Comparison of ENCODE assay signal across 8 cellular contexts in the genomic region with DNA sequence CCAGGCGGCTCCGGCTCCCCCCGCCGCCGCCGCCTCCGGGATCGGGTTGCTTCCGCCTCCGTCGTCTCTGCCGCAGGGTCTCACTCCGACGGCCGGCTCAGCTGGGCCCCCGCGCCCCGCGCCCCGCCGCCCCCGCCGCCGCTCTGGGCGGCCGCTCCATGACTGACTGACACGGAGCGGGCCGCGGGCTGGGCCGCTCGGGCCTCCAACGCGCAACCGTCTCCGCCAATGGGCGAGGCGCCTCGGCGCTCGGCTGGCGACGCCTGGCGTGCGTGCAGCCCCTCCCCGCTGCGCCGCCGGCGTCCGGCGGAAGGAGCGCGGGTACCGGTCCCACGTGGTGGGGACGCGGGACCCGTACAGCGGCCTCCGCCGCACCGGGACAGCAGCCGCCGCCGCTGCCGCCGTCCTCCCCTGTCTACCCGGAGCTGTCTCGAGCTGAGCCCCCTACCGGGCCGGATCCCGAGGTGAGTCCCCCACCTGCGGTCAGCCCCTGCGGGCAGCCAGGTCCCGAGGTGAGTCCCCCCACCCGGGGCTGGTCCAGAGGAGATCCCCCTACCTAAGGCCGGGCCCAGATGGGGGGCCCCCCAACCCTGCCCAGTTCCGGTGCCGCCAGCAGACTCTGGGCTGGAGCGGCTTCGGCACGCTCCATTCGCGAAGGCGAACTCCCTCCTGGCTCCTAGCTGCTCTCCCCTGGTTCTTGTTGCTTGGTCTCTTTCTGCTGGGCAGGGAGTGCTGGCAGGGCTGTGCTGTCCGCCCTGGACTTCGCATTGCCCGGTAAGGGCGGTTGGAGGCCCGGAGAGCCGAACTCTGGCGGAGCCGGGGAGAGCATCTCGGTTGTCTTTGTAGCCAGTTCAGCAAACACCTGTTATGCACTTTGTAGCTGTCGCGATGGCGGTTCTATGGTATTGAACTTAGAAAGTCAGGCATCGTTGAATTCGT. TPM values are rescaled to one million over a fixed set of nuclear protein-coding genes. Genes with fewer than 3 reads are reported as not detected.
DNase-seq lines count a peak whose midpoint lies in the region; ATAC-seq and TF ChIP-seq lines count a peak whose summit lies in the region.

TAF5L (minus strand) TSS at position 230 of the 939 bp plus-strand sequence. CDS start 11,640 bp downstream, outside the sequence.
URB2 (plus strand) TSS at position 355 of the 939 bp plus-strand sequence. CDS start 1,387 bp downstream, outside the sequence.

- no peaks in the 10 kb centered on the region for H3K9me3 Mint-ChIP-seq in CD4-positive, alpha-beta memory T cell
- H3K9me3 Mint-ChIP-seq in activated CD8-positive, alpha-beta memory T cell treated with anti-CD3 and anti-CD28 coated beads, Interleukin-2, amount 10 ng/mL, durations not matched to agents 7 days and 5 days (ENCODE audit: low read depth): no peaks in the 10 kb centered on the region
- no peaks in the 10 kb centered on the region for H3K9me3 Mint-ChIP-seq in endodermal cell

- DNase-seq in CD4-positive, alpha-beta memory T cell: peak; percentile 84 to 88 (median 87)
- DNase-seq in NOMO-1 treated with dmso at 0.1 percent for 144 hours (lab: John Stamatoyannopoulos, UW; ENCODE audit: unreplicated experiment) (peak; percentile 70), endodermal cell (peak; percentile 95), mesenteric fat pad (ENCODE audit: low spot score) (peak; percentile 97)
- peak; percentile 90 for DNase-seq in activated CD8-positive, alpha-beta memory T cell treated with anti-CD3 and anti-CD28 coated beads, Interleukin-2, amount 10 ng/mL, durations not matched to agents 7 days and 5 days
- peak; percentile 51 for DNase-seq in stimulated activated CD8-positive, alpha-beta memory T cell treated with anti-CD3 and anti-CD28 coated beads, Interleukin-15, amount 100 ng/mL, for 1 hour (ENCODE audit: low read depth)

- H3K27me3 ChIP-seq in CD4-positive, alpha-beta memory T cell (ENCODE audit: insufficient read depth, low read length): no peaks in the 10 kb centered on the region
- no peaks in the 10 kb centered on the region for H3K27me3 ChIP-seq in endodermal cell (ENCODE audit: control insufficient read depth, insufficient read depth, low read length, poor library complexity, severe bottlenecking)

- intact Hi-C loops in CD4-positive, alpha-beta memory T cell (cut with micrococcal nuclease): loop anchor here (1.0 to 10.0 kb wide), 5 partner anchors 67 to 1541 kb away; partner anchors contain the start of genes ARF1, COG2, GALNT2 and NUP133

- H3K27me3 Mint-ChIP-seq in CD4-positive, alpha-beta memory T cell: no peaks in the 10 kb centered on the region
- H3K27me3 Mint-ChIP-seq in activated CD8-positive, alpha-beta memory T cell treated with anti-CD3 and anti-CD28 coated beads, Interleukin-2, amount 10 ng/mL, durations not matched to agents 7 days and 5 days: no peaks in the 10 kb centered on the region
- no peaks in the 10 kb centered on the region for H3K27me3 Mint-ChIP-seq in endodermal cell (ENCODE audit: insufficient read depth)

- 0% methylated on average over 17 to 100 of the region's 100 CpGs for WGBS in endodermal cell (ENCODE audit: insufficient coverage in 1 of 2, insufficient read length in 1 of 2), 2 experiments

- POLR2A ChIA-PET in CD4-positive, alpha-beta memory T cell (lab: Charles Lee; ENCODE audit: partially characterized antibody): interaction anchor here (0.6 to 7.2 kb wide), 5 partner anchors 24 to 284 kb away, joined by 3 to 104 read pairs (median 4); partner anchors contain the start of genes ABCB10 and CCSAP

- TF ChIP-seq CTCF in endodermal cell (conservative IDR thresholded peaks at IDR 0.05): peak; percentile 22

- peak; percentile 88 for ATAC-seq in GM19397 (IDR thresholded peaks at IDR 0.05; ENCODE audit: unreplicated experiment)
- ATAC-seq in HG03571 (IDR thresholded peaks at IDR 0.05; ENCODE audit: unreplicated experiment): peak; percentile 83
- peak; percentile 93 for ATAC-seq in activated CD8-positive, alpha-beta memory T cell treated with anti-CD3 and anti-CD28 coated beads, Interleukin-2, amount 10 ng/mL, durations not matched to agents 7 days and 5 days

- peaks cover 7 to 16% of the 10 kb centered on the region in 2 donors for H3K36me3 Mint-ChIP-seq in CD4-positive, alpha-beta memory T cell
- H3K36me3 Mint-ChIP-seq in activated CD8-positive, alpha-beta memory T cell treated with anti-CD3 and anti-CD28 coated beads, Interleukin-2, amount 10 ng/mL, durations not matched to agents 7 days and 5 days: peaks cover 21% of the 10 kb centered on the region
- H3K36me3 Mint-ChIP-seq in endodermal cell (ENCODE audit: low read depth): peaks cover 13% of the 10 kb centered on the region

- H3K4me3 Mint-ChIP-seq in CD4-positive, alpha-beta memory T cell: peak within 1 kb of the TSS; percentile 97 to 100 (median 99)
- peak within 1 kb of the TSS; percentile 96 for H3K4me3 Mint-ChIP-seq in activated CD8-positive, alpha-beta memory T cell treated with anti-CD3 and anti-CD28 coated beads, Interleukin-2, amount 10 ng/mL, durations not matched to agents 7 days and 5 days
- peak within 1 kb of the TSS; percentile 94 for H3K4me3 Mint-ChIP-seq in endodermal cell

- peak within 1 kb of the TSS; percentile 61 for H3K9ac ChIP-seq in endodermal cell (ENCODE audit: extremely low read depth, low read length, poor library complexity, severe bottlenecking)

- peak within 1 kb of the TSS; percentile 63 for H3K27ac ChIP-seq in CD4-positive, alpha-beta memory T cell (ENCODE audit: low read depth, low read length)
- peak within 1 kb of the TSS; percentile 66 for H3K27ac ChIP-seq in endodermal cell (ENCODE audit: low read depth, low read length)

- no peaks in the 10 kb centered on the region for H3K36me3 ChIP-seq in CD4-positive, alpha-beta memory T cell (ENCODE audit: insufficient read depth, low read length)
- peaks cover 8% of the 10 kb centered on the region for H3K36me3 ChIP-seq in endodermal cell (ENCODE audit: control insufficient read depth, insufficient read depth, low read length)

- H3K4me1 Mint-ChIP-seq in CD4-positive, alpha-beta memory T cell: peaks cover 33 to 66% (median 51%) of the 10 kb centered on the region in 4 donors
- peaks cover 46% of the 10 kb centered on the region for H3K4me1 Mint-ChIP-seq in activated CD8-positive, alpha-beta memory T cell treated with anti-CD3 and anti-CD28 coated beads, Interleukin-2, amount 10 ng/mL, durations not matched to agents 7 days and 5 days
- H3K4me1 Mint-ChIP-seq in endodermal cell: peaks cover 25% of the 10 kb centered on the region

- H3K9me3 ChIP-seq in CD4-positive, alpha-beta memory T cell (ENCODE audit: control insufficient read depth in 1 of 2, low read length in 2 of 2): no peaks in the 10 kb centered on the region
- H3K9me3 ChIP-seq in endodermal cell (ENCODE audit: control insufficient read depth, low read length): no peaks in the 10 kb centered on the region

- H3K4me3 ChIP-seq in CD4-positive, alpha-beta memory T cell (ENCODE audit: low read length in 2 of 2): peak within 1 kb of the TSS; percentile 77 to 98
- H3K4me3 ChIP-seq in endodermal cell (ENCODE audit: low read length): peak within 1 kb of the TSS; percentile 97

- CTCF ChIA-PET in CD4-positive, alpha-beta memory T cell (lab: Charles Lee; ENCODE audit: partially characterized antibody): interaction anchor here (5.1 kb wide), 1 partner anchor 67 kb away, joined by 37 read pairs; the partner anchor contains the start of gene ABCB10
- CTCF ChIA-PET in activated CD8-positive, alpha-beta memory T cell treated with anti-CD3 and anti-CD28 coated beads, Interleukin-2, amount 10 ng/mL, durations not matched to agents 7 days and 5 days (lab: Charles Lee): interaction anchor here (0.6 to 4.0 kb wide), 2 partner anchors 13 to 68 kb away, joined by 3 to 19 read pairs; partner anchors contain the start of gene ABCB10

- H3K27ac Mint-ChIP-seq in CD4-positive, alpha-beta memory T cell: peak within 1 kb of the TSS; percentile 91 to 99 (median 97)
- H3K27ac Mint-ChIP-seq in activated CD8-positive, alpha-beta memory T cell treated with anti-CD3 and anti-CD28 coated beads, Interleukin-2, amount 10 ng/mL, durations not matched to agents 7 days and 5 days: peak within 1 kb of the TSS; percentile 95
- H3K27ac Mint-ChIP-seq in endodermal cell: peak within 1 kb of the TSS; percentile 92

- peaks cover 42% of the 10 kb centered on the region for H3K4me1 ChIP-seq in CD4-positive, alpha-beta memory T cell (ENCODE audit: insufficient read depth, low read length)
- H3K4me1 ChIP-seq in endodermal cell (ENCODE audit: control insufficient read depth, insufficient read depth, low read length): peaks cover 7% of the 10 kb centered on the region

RNA-seq across cellular contexts. Expression of gene TAF5L, which starts in this region (rescaled TPM):
- total RNA-seq in CD4-positive, alpha-beta memory T cell: 10 to 100 TPM; 20.7 to 21.3 TPM
- polyA plus RNA-seq in CD4-positive, alpha-beta memory T cell: 1 to 10 TPM; 4.3 to 7.1 TPM
- 10 to 100 TPM; 24.9 to 29.7 TPM for total RNA-seq in activated CD8-positive, alpha-beta memory T cell treated with anti-CD3 and anti-CD28 coated beads, Interleukin-2, amount 10 ng/mL, durations not matched to agents 7 days and 5 days
- total RNA-seq in endodermal cell: 10 to 100 TPM; 13.1 to 17.7 TPM
- 17.1 TPM for polyA plus RNA-seq in endodermal cell (2013, experiment 1 of 2)
- polyA plus RNA-seq in endodermal cell (2013, experiment 2 of 2): 18.4 TPM
- 24.8 TPM for total RNA-seq in mesenteric fat pad

RNA-seq across cellular contexts. Expression of gene URB2, which starts in this region (rescaled TPM):
- 1 to 10 TPM; 8.5 to 9.4 TPM for total RNA-seq in CD4-positive, alpha-beta memory T cell
- 1 to 10 TPM; 3.5 to 7.2 TPM for polyA plus RNA-seq in CD4-positive, alpha-beta memory T cell
- 10 to 100 TPM; 13.5 to 18.7 TPM for total RNA-seq in activated CD8-positive, alpha-beta memory T cell treated with anti-CD3 and anti-CD28 coated beads, Interleukin-2, amount 10 ng/mL, durations not matched to agents 7 days and 5 days
- total RNA-seq in endodermal cell (10 to 100 TPM; 18.6 to 20.3 TPM), mesenteric fat pad (14.0 TPM)
- 10.0 TPM for polyA plus RNA-seq in endodermal cell (2013, experiment 1 of 2)
- polyA plus RNA-seq in endodermal cell (2013, experiment 2 of 2): 8.4 TPM

Comparison
In these comparisons a context has a peak if more than half of its experiments do, and no peak if none do; other contexts are left out.
1. Peak in every context shown above with its lines: DNase-seq, ATAC-seq, H3K4me3 ChIP-seq and H3K27ac ChIP-seq.